8 cellular contexts compared by ENCODE assay signal in genomic region chr16:68236804-68237242, GRCh38. TPM values are rescaled to one million over a fixed set of nuclear protein-coding genes. Genes with fewer than 3 reads are reported as not detected.
DNase-seq lines count a peak whose midpoint lies in the region; ATAC-seq, FAIRE-seq and TF ChIP-seq lines count a peak whose summit lies in the region.

No MANE protein-coding gene starts in this region.

- H2AFZ ChIP-seq in mesenchymal stem cell (ENCODE audit: low read depth, low read length), result peak overlapping the region; percentile 68

- H3K27ac ChIP-seq in HL-60 (replicated peaks) (peak overlapping the region; percentile 47), mesenchymal stem cell (ENCODE audit: low read length, poor library complexity, severe bottlenecking) (peak overlapping the region; percentile 85), uterus (peak overlapping the region; percentile 64 to 79)

- DNase-seq in AG09309 (ENCODE audit: low read depth), result no peak
- no peak for DNase-seq in HL-60 (ENCODE audit: low read depth in 1 of 2, low spot score in 1 of 2)
- DNase-seq in bronchial epithelial cell (ENCODE audit: low read depth), result peak; percentile 57
- DNase-seq in mesenchymal stem cell, result no peak
- DNase-seq in uterus, result no peak
- DNase-seq in foreskin melanocyte, result no peak
- no peak for DNase-seq in NCI-H1694 treated with DMSO at 0.1 percent for 48 hours (lab: John Stamatoyannopoulos, UW)

- ATAC-seq in GM21529 (IDR thresholded peaks at IDR 0.05; ENCODE audit: unreplicated experiment), result no peak

- no peaks in the 10 kb centered on the region for H3K27me3 ChIP-seq in HL-60 (ENCODE audit: insufficient read depth, poor library complexity, severe bottlenecking)
- no peaks in the 10 kb centered on the region for H3K27me3 ChIP-seq in bronchial epithelial cell (ENCODE audit: control insufficient read depth, insufficient read depth, low read length)
- H3K27me3 ChIP-seq in mesenchymal stem cell (ENCODE audit: control insufficient read depth in 1 of 2, insufficient read depth in 1 of 2, low read length in 2 of 2), result peaks cover 13 to 17% of the 10 kb centered on the region in 2 experiments
- no peaks in the 10 kb centered on the region for H3K27me3 ChIP-seq in uterus

- peak overlapping the region; percentile 65 for H2BK120ac ChIP-seq in mesenchymal stem cell (ENCODE audit: low read depth, low read length)

- H3K4me2 ChIP-seq in mesenchymal stem cell (ENCODE audit: low read length, poor library complexity, severe bottlenecking), result peak overlapping the region; percentile 92

- 13% methylated on average over 14 of the region's 21 CpGs for WGBS in mesenchymal stem cell

- H3K4ac ChIP-seq in mesenchymal stem cell (ENCODE audit: low read depth in 1 of 2, low read length in 2 of 2), result peak overlapping the region in 1 of 2 experiments; percentile 55

- peak overlapping the region; percentile 85 for H4K91ac ChIP-seq in mesenchymal stem cell (ENCODE audit: low read length)

- peak overlapping the region; percentile 70 to 91 for H2BK12ac ChIP-seq in mesenchymal stem cell (ENCODE audit: low read length in 2 of 2)

- H3K14ac ChIP-seq in mesenchymal stem cell (ENCODE audit: low read length in 2 of 2), result peak overlapping the region in 1 of 2 experiments; percentile 74

- no peaks in the 10 kb centered on the region for H3K79me1 ChIP-seq in mesenchymal stem cell (replicated peaks; ENCODE audit: low read length, poor library complexity, severe bottlenecking)

- FAIRE-seq in bronchial epithelial cell (lab: Jason Lieb, UNC), result no peak

- H2BK5ac ChIP-seq in mesenchymal stem cell (ENCODE audit: low read depth, low read length, poor library complexity, severe bottlenecking), result no peak overlapping the region

- peak overlapping the region; percentile 80 for H3K9ac ChIP-seq in mesenchymal stem cell (ENCODE audit: low read length)

- H3K36me3 ChIP-seq in bronchial epithelial cell (ENCODE audit: control insufficient read depth, insufficient read depth, low read length), result peaks cover 8% of the 10 kb centered on the region
- peaks cover 0 to 11% of the 10 kb centered on the region in 2 experiments for H3K36me3 ChIP-seq in mesenchymal stem cell (ENCODE audit: control insufficient read depth in 1 of 2, insufficient read depth in 2 of 2, low read depth in 1 of 2, low read length in 2 of 2)
- H3K36me3 ChIP-seq in uterus, result no peaks in the 10 kb centered on the region

- H3K23ac ChIP-seq in mesenchymal stem cell (ENCODE audit: low read length in 2 of 2), result no peak overlapping the region

- H3K4me1 ChIP-seq in mesenchymal stem cell (ENCODE audit: control insufficient read depth, insufficient read depth, low read depth, low read length), result peaks cover 37% of the 10 kb centered on the region
- H3K4me1 ChIP-seq in uterus, result peaks cover 0 to 13% of the 10 kb centered on the region in 2 donors

- H3K4me3 ChIP-seq in AG09309 (ENCODE audit: control insufficient read depth, low read depth, low read length) (peak overlapping the region; percentile 33), HL-60 (replicated peaks; ENCODE audit: insufficient read depth, low read length) (peak overlapping the region; percentile 45), bronchial epithelial cell (ENCODE audit: low read depth, low read length) (peak overlapping the region; percentile 88), mesenchymal stem cell (ENCODE audit: insufficient read depth in 1 of 2, low read depth in 1 of 2, low read length in 2 of 2) (peak overlapping the region; percentile 50 to 76), uterus (peak overlapping the region; percentile 43 to 62)

- peak overlapping the region; percentile 80 for H2AK5ac ChIP-seq in mesenchymal stem cell (ENCODE audit: low read length, severe bottlenecking)

- no peak for TF ChIP-seq POLR2A in uterus (IDR thresholded peaks at IDR 0.05)

- intact Hi-C loops in uterus (cut with DNase I; ENCODE audit: low total_unique reads), result no loop called here

- TF ChIP-seq CTCF in AG09309 (IDR thresholded peaks at IDR 0.05; ENCODE audit: control insufficient read depth, insufficient read depth, low read depth, low read length, missing control alignments) (no peak), HL-60 (IDR thresholded peaks at IDR 0.05; ENCODE audit: insufficient read depth, low read length) (no peak), bronchial epithelial cell (IDR thresholded peaks at IDR 0.05; ENCODE audit: insufficient read depth, low read length, severe bottlenecking) (no peak), uterus (IDR thresholded peaks at IDR 0.05) (no peak)

- H2BK15ac ChIP-seq in mesenchymal stem cell (ENCODE audit: low read depth, poor library complexity, severe bottlenecking), result peak overlapping the region; percentile 97

- H3K18ac ChIP-seq in mesenchymal stem cell (ENCODE audit: low read depth in 1 of 2, low read length in 2 of 2), result peak overlapping the region; percentile 64 to 93

- no peaks in the 10 kb centered on the region for H3K9me3 ChIP-seq in mesenchymal stem cell (ENCODE audit: control insufficient read depth, low read length)
- no peaks in the 10 kb centered on the region for H3K9me3 ChIP-seq in uterus

- H4K8ac ChIP-seq in mesenchymal stem cell (ENCODE audit: low read length), result peak overlapping the region; percentile 94

RNA-seq across cellular contexts. Expression of gene ESRP2, which starts 0.9 kb away (rescaled TPM):
- 49.0 and 95.2 TPM in 2 replicates for total RNA-seq in bronchial epithelial cell
- polyA plus RNA-seq in mesenchymal stem cell (2013, experiment 1 of 2), result 0.04 TPM
- polyA plus RNA-seq in mesenchymal stem cell (2013, experiment 2 of 2), result 0.03 TPM
- total RNA-seq in uterus, result 1 to 10 TPM in 1 of 4 donors, under 1 TPM in 3; 0.26 to 5.3 (median 0.50) TPM

RNA-seq across cellular contexts. Expression of gene PLA2G15, which starts 8.3 kb away (rescaled TPM):
- total RNA-seq in bronchial epithelial cell (8.2 and 9.2 TPM in 2 replicates), uterus (10 to 100 TPM in 2 of 4 donors, 1 to 10 TPM in 1, under 1 TPM in 1; 0.51 to 22.3 (median 7.9) TPM)
- 26.1 TPM for polyA plus RNA-seq in mesenchymal stem cell (2013, experiment 1 of 2)
- polyA plus RNA-seq in mesenchymal stem cell (2013, experiment 2 of 2), result 25.9 TPM

RNA-seq across cellular contexts. Expression of gene SLC7A6, which starts 27.5 kb away (rescaled TPM):
- total RNA-seq in bronchial epithelial cell, result 9.1 and 19.7 TPM in 2 replicates
- polyA plus RNA-seq in mesenchymal stem cell (2013, experiment 1 of 2), result 27.0 TPM
- 34.1 TPM for polyA plus RNA-seq in mesenchymal stem cell (2013, experiment 2 of 2)
- total RNA-seq in uterus, result 10 to 100 TPM in 2 of 4 donors, 1 to 10 TPM in 2; 6.8 to 40.0 (median 19.6) TPM

Comparison
In these comparisons a context has a peak if more than half of its experiments do, and no peak if none do; other contexts are left out.
1. H3K4me3 ChIP-seq: peak in every context shown above with its lines; median percentile 88 in bronchial epithelial cell; 63 in mesenchymal stem cell; 52 in uterus; 45 in HL-60; 33 in AG09309.